Comparison of ENCODE assay signal across 20 cellular contexts in the genomic region with DNA sequence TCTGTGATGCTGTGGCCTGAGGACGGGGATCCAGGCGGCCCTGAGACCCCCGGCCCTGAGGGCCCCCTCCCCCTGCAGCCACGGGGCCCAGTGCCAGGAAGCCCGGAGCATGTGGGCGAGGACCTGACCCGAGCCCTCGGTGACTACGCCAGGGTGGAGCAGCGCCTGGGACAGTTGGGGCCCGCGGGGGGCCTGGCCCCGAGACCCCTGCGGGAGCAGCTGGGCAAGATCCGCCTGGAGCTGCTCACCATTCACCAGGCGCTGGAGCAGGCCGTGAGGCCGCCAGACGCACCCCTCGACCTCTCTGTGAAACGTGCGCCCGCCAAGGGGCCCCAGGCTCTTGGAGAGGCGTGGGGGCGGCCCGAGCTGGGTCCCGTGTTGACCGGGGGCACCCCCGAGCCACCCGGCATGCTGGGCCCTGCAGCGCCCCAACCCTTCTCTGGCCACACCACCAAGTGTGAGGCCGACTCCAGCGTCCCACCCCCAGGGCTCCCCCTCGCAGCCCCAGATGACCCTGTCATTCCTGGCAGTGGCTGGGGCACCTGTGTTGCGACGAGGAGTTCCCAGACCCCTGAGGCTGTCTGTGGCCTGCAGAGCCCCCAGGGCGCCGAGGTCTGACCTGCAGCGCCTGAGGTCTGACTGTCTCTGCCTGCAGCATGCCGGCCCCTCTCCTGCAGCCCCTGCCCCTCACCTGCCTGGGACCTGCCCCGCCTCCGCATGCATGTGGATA. TPM values are rescaled to one million over a fixed set of nuclear protein-coding genes. Genes with fewer than 3 reads are reported as not detected.
"Had no signal": no experiment of that assay in that cellular context is flagged by ENCODE, and none has a peak within 500 bp of the region (broad histone marks: within the 10 kb centered on the region; RNA-seq: fewer than 3 reads in every experiment).

No MANE protein-coding gene starts in this region.

- H3K27ac ChIP-seq: ascending aorta, brain microvascular endothelial cell, thoracic aorta, upper lobe of left lung had no signal

- H3K27me3 ChIP-seq: ascending aorta had no signal

- H3K36me3 ChIP-seq: ascending aorta, brain microvascular endothelial cell, sigmoid colon, thoracic aorta, upper lobe of left lung had no signal

- H3K4me3 ChIP-seq: ascending aorta, sigmoid colon, upper lobe of left lung had no signal

- ATAC-seq: activated naive CD4-positive, alpha-beta T cell treated with anti-CD3 and anti-CD28 coated beads, Interleukin-2, amount 50 U/mL, for 72 hours; activated T-helper 17 cell treated with anti-CD3 and anti-CD28 coated beads, Interleukin-2, amount 50 U/mL, for 72 hours had no signal

- DNase-seq: activated CD8-positive, alpha-beta memory T cell treated with anti-CD3 and anti-CD28 coated beads, Interleukin-2, amount 50 U/mL, for 4 hours; activated T-cell treated with anti-CD3 and anti-CD28 coated beads, Interleukin-2, amount 50 U/mL, for 24 hours; brain microvascular endothelial cell; central memory CD4-positive, alpha-beta T cell; effector memory CD4-positive, alpha-beta T cell; foreskin melanocyte; nucleus accumbens; posterior cingulate gyrus; sigmoid colon; stimulated activated CD4-positive, alpha-beta T cell treated with anti-CD3 and anti-CD28 coated beads, Interleukin-2, amount 100 ng/mL, for 48 hours; stimulated activated CD8-positive, alpha-beta memory T cell treated with anti-CD3 and anti-CD28 coated beads, Interleukin-4, amount 100 ng/mL, for 48 hours; stimulated activated naive CD4-positive, alpha-beta T cell; upper lobe of left lung had no signal

- H3K9me3 ChIP-seq: ascending aorta, sigmoid colon, thoracic aorta, upper lobe of left lung had no signal

RNA-seq across cellular contexts. Expression of gene NHLRC4, which starts 1.9 kb away (rescaled TPM):
- total RNA-seq: ascending aorta had no signal

RNA-seq across cellular contexts. Expression of gene PRR35, which starts 4.7 kb away (rescaled TPM):
- total RNA-seq: activated naive CD4-positive, alpha-beta T cell treated with anti-CD3 and anti-CD28 coated beads, Interleukin-2, amount 50 U/mL, for 72 hours; activated T-helper 17 cell treated with anti-CD3 and anti-CD28 coated beads, Interleukin-2, amount 50 U/mL, for 72 hours; ascending aorta; dermis microvascular lymphatic vessel endothelial cell; liver; sigmoid colon; T-helper 2 cell treated with Interferon-gamma antibody and Interleukin-4, amounts not matched to agents 100 ng/mL and 5 ng/mL, for 36 hours; upper lobe of left lung had no signal
- polyA plus RNA-seq: liver, sigmoid colon had no signal
